11 cellular contexts compared by ENCODE assay signal in the genomic region with DNA sequence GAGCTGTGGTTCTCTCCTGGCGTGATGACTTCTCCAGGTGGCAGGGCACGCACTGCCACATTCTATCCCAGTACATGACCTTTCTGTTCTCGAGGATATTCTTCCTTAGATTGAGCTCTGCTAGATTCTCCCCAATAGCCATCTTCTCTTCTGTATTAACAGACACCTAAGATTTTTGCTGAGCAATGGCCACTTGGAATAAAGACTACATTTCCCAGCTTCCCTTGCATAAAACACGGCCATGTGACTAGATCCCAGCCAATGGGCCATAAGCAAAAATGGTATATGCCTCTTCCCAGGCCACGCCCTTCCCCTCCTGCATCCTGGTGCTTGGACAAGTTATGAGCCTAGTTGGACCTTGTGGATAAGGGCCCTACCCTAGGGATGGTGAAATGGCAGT.
A peak's percentile ranks its signal among the peaks of the same experiment; 100 is the strongest.
DNase-seq lines count a peak whose midpoint lies in the region; ATAC-seq and TF ChIP-seq lines count a peak whose summit lies in the region.
"Had no signal": no experiment of that assay in that cellular context is flagged by ENCODE, and none has a peak within 500 bp of the region (broad histone marks: within the 10 kb centered on the region; RNA-seq: fewer than 3 reads in every experiment).

No MANE protein-coding gene starts in this region.

- ATAC-seq in DND-41 (ENCODE audit: insufficient read depth, low read depth) = peak; percentile 56; the same call in 1 of the 3 replicates
- peak; percentile 56 for ATAC-seq in HG02885 (IDR thresholded peaks at IDR 0.05; ENCODE audit: poor library complexity, unreplicated experiment)
- ATAC-seq in RWPE2 (ENCODE audit: low read depth) = peak; percentile 66

- H3K9ac ChIP-seq in DND-41 (ENCODE audit: low read depth, low read length) = no peak overlapping the region

- TF ChIP-seq CTCF in DND-41 (IDR thresholded peaks at IDR 0.05; ENCODE audit: borderline replicate concordance, extremely low read depth, low read length, poor library complexity, severe bottlenecking) (no peak), RWPE2 (IDR thresholded peaks at IDR 0.05; ENCODE audit: poor library complexity, severe bottlenecking) (no peak), foreskin fibroblast (IDR thresholded peaks at IDR 0.05; ENCODE audit: low read depth, low read length) (no peak), tibial nerve (IDR thresholded peaks at IDR 0.05) (no peak)

- no peak overlapping the region for H3K4me3 ChIP-seq in DND-41 (ENCODE audit: low read depth in 1 of 2, low read length in 2 of 2)
- no peak overlapping the region for H3K4me3 ChIP-seq in RWPE2 (ENCODE audit: severe bottlenecking)
- H3K4me3 ChIP-seq in foreskin fibroblast (ENCODE audit: low read depth in 1 of 2, low read length in 2 of 2) = no peak overlapping the region
- H3K4me3 ChIP-seq in tibial nerve = no peak overlapping the region
- H3K4me3 ChIP-seq: prostate gland had no signal

- 84 to 86% methylated on average over 5 of the region's 5 CpGs for WGBS in tibial nerve, 2 donors

- no peak overlapping the region for H2AFZ ChIP-seq in DND-41 (ENCODE audit: low read depth, low read length)

- no peaks in the 10 kb centered on the region for H3K79me2 ChIP-seq in DND-41 (ENCODE audit: insufficient read depth, low read length)

- DNase-seq in DND-41 (peak; percentile 10), RWPE2 (ENCODE audit: low spot score) (no peak), foreskin fibroblast (peak; percentile 14 to 35), OCI-M2 (lab: John Stamatoyannopoulos, UW; ENCODE audit: unreplicated experiment) (no peak), NCI-H345 treated with DMSO at 0.1 percent for 48 hours (lab: John Stamatoyannopoulos, UW; ENCODE audit: unreplicated experiment) (no peak), tibial nerve (ENCODE audit: low spot score in 2 of 2) (no peak)
- DNase-seq in stimulated activated naive CD4-positive, alpha-beta T cell (lab: John Stamatoyannopoulos, UW) = no peak
- DNase-seq: cerebellar nuclear complex, NCI-H2081 treated with DMSO at 0.1 percent for 48 hours had no signal

- H4K20me1 ChIP-seq in DND-41 (ENCODE audit: insufficient read depth, low read length) = no peaks in the 10 kb centered on the region

- H3K4me1 ChIP-seq in DND-41 (ENCODE audit: insufficient read depth, low read length) = no peaks in the 10 kb centered on the region
- peaks cover 4% of the 10 kb centered on the region for H3K4me1 ChIP-seq in RWPE2 (ENCODE audit: insufficient read depth, poor library complexity, severe bottlenecking)
- H3K4me1 ChIP-seq in tibial nerve = peaks cover 0 to 3% (median 0%) of the 10 kb centered on the region in 4 donors
- H3K4me1 ChIP-seq: prostate gland had no signal

- H3K27me3 ChIP-seq in DND-41 (ENCODE audit: insufficient read depth, low read length, poor library complexity) = no peaks in the 10 kb centered on the region
- no peaks in the 10 kb centered on the region for H3K27me3 ChIP-seq in RWPE2 (ENCODE audit: insufficient read depth, poor library complexity, severe bottlenecking)
- H3K27me3 ChIP-seq in tibial nerve = peaks cover 0 to 18% of the 10 kb centered on the region in 2 donors

- H3K36me3 ChIP-seq in DND-41 (ENCODE audit: insufficient read depth, low read length) (no peaks in the 10 kb centered on the region), RWPE2 (ENCODE audit: low read depth) (no peaks in the 10 kb centered on the region), tibial nerve (no peaks in the 10 kb centered on the region)
- H3K36me3 ChIP-seq: prostate gland had no signal

- no peak for TF ChIP-seq EP300 in tibial nerve (IDR thresholded peaks at IDR 0.05)

- H3K4me2 ChIP-seq in DND-41 (ENCODE audit: insufficient read depth, low read length) = no peak overlapping the region

- H3K27ac ChIP-seq in DND-41 (ENCODE audit: low read length) (no peak overlapping the region), RWPE2 (ENCODE audit: poor library complexity, severe bottlenecking) (no peak overlapping the region), tibial nerve (no peak overlapping the region)
- H3K27ac ChIP-seq: prostate gland had no signal

- no peak for TF ChIP-seq POLR2A in tibial nerve (IDR thresholded peaks at IDR 0.05)

- H3K9me3 ChIP-seq in DND-41 (ENCODE audit: insufficient read depth, low read length, severe bottlenecking) (no peaks in the 10 kb centered on the region), RWPE2 (ENCODE audit: severe bottlenecking) (no peaks in the 10 kb centered on the region), tibial nerve (no peaks in the 10 kb centered on the region)
- H3K9me3 ChIP-seq: prostate gland had no signal

Comparison
In these comparisons a context has a peak if more than half of its experiments do, and no peak if none do; other contexts are left out.
1. DNase-seq: peak in DND-41 (single experiment) and foreskin fibroblast (2 of 2); none in RWPE2 (single experiment), OCI-M2 (single experiment), NCI-H345 treated with DMSO at 0.1 percent for 48 hours (single experiment), tibial nerve (0 of 2) and stimulated activated naive CD4-positive, alpha-beta T cell (0 of 6).
2. Peak in every context shown above with its lines, with median percentiles within 50 percentile points of each other: ATAC-seq.